1 cellular context compared by ENCODE assay signal in the genomic region with DNA sequence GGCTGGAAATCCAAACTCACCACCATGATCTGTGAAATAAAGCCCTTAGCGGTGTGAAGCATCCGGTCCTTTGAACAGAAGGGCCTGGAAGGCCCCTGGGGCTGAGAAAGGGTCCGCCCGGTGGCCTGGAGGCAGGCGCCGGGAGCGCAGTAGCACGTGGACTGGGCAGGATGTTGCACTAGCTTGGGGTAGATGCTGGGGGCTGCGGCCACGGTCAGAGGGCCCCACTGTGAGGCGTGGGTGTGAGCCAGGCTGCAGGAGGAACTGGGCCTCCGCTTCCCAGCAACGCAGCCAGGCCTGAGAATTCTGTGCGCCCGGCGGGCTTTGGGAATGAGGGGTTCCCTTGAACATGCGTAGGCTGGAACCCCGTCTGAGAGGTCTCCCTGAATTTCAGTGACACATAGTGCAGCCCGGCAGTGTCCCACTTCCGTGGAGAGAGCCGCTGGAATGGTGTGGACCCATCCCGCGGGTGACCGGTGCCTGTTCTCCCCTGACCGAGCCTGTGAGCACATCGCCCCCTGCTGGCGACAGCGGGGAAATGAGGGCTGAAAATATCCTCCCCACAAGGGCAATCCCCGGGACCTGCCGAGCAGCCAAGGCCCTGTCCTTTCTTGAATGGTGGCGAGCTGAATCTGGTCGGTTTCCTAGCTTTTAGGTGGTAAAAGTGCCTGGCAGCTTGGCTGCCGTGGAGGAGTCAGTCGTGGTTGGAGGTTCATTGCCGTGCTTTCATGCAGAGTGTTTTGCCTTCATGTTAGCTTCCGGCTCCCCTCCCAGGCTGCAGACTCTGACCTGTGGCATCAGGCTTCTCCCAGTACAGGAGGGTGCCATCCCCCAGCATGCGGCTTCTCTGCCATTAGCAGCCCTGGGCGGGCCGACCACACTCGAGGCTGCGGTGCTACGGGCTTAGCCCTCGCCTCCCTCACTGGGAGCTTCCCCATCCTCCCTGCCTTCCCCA.
A peak's percentile ranks its signal among the peaks of the same experiment; 100 is the strongest.
TF ChIP-seq lines count a peak whose summit lies in the region.

No MANE protein-coding gene starts in this region.

TF ChIP-seq in HepG2, 621 proteins besides CTCF, POLR2A, EP300 and RAD21 (continued from another document and continues in another):
- TF ChIP-seq, protein P1, sequence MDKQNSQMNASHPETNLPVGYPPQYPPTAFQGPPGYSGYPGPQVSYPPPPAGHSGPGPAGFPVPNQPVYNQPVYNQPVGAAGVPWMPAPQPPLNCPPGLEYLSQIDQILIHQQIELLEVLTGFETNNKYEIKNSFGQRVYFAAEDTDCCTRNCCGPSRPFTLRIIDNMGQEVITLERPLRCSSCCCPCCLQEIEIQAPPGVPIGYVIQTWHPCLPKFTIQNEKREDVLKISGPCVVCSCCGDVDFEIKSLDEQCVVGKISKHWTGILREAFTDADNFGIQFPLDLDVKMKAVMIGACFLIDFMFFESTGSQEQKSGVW (CRISPR knock-in tag; IDR thresholded peaks at IDR 0.05; ENCODE audit: borderline replicate concordance) = no peak
- TF ChIP-seq ZNF569 (CRISPR knock-in tag; IDR thresholded peaks at IDR 0.05; ENCODE audit: borderline replicate concordance) (no peak), AKAP8 (CRISPR knock-in tag; IDR thresholded peaks at IDR 0.05) (peak; percentile 94), NCOA5 (CRISPR knock-in tag; IDR thresholded peaks at IDR 0.05) (0 out of 2 replicates have a peak, but pooled peaks have one; percentile 45), HNRNPUL1 (IDR thresholded peaks at IDR 0.05; ENCODE audit: low read depth, low read length) (no peak), ASH2L (IDR thresholded peaks at IDR 0.05; ENCODE audit: insufficient read length, low read depth, low read length) (peak; percentile 26), ZNF790 (CRISPR knock-in tag; IDR thresholded peaks at IDR 0.05; ENCODE audit: borderline replicate concordance) (peak; percentile 50; the same call in 1 of the 2 replicates), RBFOX2 (IDR thresholded peaks at IDR 0.05; ENCODE audit: low read depth, low read length) (peak; percentile 65; the same call in 1 of the 2 replicates), DNMT1 (CRISPR knock-in tag; IDR thresholded peaks at IDR 0.05) (peak; percentile 58; the same call in 1 of the 2 replicates), ZNF768 (CRISPR knock-in tag; IDR thresholded peaks at IDR 0.05) (peak; percentile 31; the same call in 1 of the 2 replicates), NONO (IDR thresholded peaks at IDR 0.05) (no peak), NONO (CRISPR knock-in tag; conservative IDR thresholded peaks at IDR 0.05) (0 out of 2 replicates have a peak, but pooled peaks have one; percentile 43), ZNF709 (CRISPR knock-in tag; IDR thresholded peaks at IDR 0.05) (0 out of 2 replicates have a peak, but pooled peaks have one; percentile 36), ESRRA (CRISPR knock-in tag; IDR thresholded peaks at IDR 0.05; ENCODE audit: low read depth) (no peak), ZNF329 (CRISPR knock-in tag; IDR thresholded peaks at IDR 0.05; ENCODE audit: low read depth) (0 out of 2 replicates have a peak, but pooled peaks have one; percentile 62), MEF2D (CRISPR knock-in tag; IDR thresholded peaks at IDR 0.05) (peak; percentile 29; the same call in 1 of the 2 replicates), ZNF629 (CRISPR knock-in tag; conservative IDR thresholded peaks at IDR 0.05) (peak; percentile 38; the same call in 1 of the 2 replicates), AGO1 (IDR thresholded peaks at IDR 0.05; ENCODE audit: low read depth, low read length, poor library complexity, severe bottlenecking) (peak; percentile 26), ZFP36L1 (CRISPR knock-in tag; IDR thresholded peaks at IDR 0.05) (no peak), ZIK1 (CRISPR knock-in tag; IDR thresholded peaks at IDR 0.05; ENCODE audit: borderline replicate concordance, low read depth) (no peak), ZNF607 (CRISPR knock-in tag; IDR thresholded peaks at IDR 0.05; ENCODE audit: borderline replicate concordance) (peak; percentile 73; the same call in 1 of the 2 replicates), ZNF101 (CRISPR knock-in tag; IDR thresholded peaks at IDR 0.05; ENCODE audit: borderline replicate concordance, low read depth) (no peak), ZNF350 (CRISPR knock-in tag; IDR thresholded peaks at IDR 0.05; ENCODE audit: borderline replicate concordance, low read depth) (peak; percentile 69; the same call in 1 of the 2 replicates), KDM2A (CRISPR knock-in tag; IDR thresholded peaks at IDR 0.05; ENCODE audit: borderline replicate concordance, low read depth) (peak; percentile 74; the same call in 1 of the 2 replicates), NFATC3 (CRISPR knock-in tag; IDR thresholded peaks at IDR 0.05) (0 out of 2 replicates have a peak, but pooled peaks have one; percentile 19), ARNT (IDR thresholded peaks at IDR 0.05) (no peak), ISX (CRISPR knock-in tag; conservative IDR thresholded peaks at IDR 0.05) (no peak), DPF2 (CRISPR knock-in tag; IDR thresholded peaks at IDR 0.05; ENCODE audit: borderline replicate concordance, low read depth) (no peak)
- TF ChIP-seq, protein P2, sequence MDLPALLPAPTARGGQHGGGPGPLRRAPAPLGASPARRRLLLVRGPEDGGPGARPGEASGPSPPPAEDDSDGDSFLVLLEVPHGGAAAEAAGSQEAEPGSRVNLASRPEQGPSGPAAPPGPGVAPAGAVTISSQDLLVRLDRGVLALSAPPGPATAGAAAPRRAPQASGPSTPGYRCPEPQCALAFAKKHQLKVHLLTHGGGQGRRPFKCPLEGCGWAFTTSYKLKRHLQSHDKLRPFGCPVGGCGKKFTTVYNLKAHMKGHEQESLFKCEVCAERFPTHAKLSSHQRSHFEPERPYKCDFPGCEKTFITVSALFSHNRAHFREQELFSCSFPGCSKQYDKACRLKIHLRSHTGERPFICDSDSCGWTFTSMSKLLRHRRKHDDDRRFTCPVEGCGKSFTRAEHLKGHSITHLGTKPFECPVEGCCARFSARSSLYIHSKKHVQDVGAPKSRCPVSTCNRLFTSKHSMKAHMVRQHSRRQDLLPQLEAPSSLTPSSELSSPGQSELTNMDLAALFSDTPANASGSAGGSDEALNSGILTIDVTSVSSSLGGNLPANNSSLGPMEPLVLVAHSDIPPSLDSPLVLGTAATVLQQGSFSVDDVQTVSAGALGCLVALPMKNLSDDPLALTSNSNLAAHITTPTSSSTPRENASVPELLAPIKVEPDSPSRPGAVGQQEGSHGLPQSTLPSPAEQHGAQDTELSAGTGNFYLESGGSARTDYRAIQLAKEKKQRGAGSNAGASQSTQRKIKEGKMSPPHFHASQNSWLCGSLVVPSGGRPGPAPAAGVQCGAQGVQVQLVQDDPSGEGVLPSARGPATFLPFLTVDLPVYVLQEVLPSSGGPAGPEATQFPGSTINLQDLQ (CRISPR knock-in tag; IDR thresholded peaks at IDR 0.05) = no peak
- TF ChIP-seq, protein P3, sequence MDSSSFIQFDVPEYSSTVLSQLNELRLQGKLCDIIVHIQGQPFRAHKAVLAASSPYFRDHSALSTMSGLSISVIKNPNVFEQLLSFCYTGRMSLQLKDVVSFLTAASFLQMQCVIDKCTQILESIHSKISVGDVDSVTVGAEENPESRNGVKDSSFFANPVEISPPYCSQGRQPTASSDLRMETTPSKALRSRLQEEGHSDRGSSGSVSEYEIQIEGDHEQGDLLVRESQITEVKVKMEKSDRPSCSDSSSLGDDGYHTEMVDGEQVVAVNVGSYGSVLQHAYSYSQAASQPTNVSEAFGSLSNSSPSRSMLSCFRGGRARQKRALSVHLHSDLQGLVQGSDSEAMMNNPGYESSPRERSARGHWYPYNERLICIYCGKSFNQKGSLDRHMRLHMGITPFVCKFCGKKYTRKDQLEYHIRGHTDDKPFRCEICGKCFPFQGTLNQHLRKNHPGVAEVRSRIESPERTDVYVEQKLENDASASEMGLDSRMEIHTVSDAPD (CRISPR knock-in tag; IDR thresholded peaks at IDR 0.05) = no peak
- TF ChIP-seq, protein P4, sequence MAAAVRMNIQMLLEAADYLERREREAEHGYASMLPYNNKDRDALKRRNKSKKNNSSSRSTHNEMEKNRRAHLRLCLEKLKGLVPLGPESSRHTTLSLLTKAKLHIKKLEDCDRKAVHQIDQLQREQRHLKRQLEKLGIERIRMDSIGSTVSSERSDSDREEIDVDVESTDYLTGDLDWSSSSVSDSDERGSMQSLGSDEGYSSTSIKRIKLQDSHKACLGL (CRISPR knock-in tag; IDR thresholded peaks at IDR 0.05) = no peak
- TF ChIP-seq, protein P5, sequence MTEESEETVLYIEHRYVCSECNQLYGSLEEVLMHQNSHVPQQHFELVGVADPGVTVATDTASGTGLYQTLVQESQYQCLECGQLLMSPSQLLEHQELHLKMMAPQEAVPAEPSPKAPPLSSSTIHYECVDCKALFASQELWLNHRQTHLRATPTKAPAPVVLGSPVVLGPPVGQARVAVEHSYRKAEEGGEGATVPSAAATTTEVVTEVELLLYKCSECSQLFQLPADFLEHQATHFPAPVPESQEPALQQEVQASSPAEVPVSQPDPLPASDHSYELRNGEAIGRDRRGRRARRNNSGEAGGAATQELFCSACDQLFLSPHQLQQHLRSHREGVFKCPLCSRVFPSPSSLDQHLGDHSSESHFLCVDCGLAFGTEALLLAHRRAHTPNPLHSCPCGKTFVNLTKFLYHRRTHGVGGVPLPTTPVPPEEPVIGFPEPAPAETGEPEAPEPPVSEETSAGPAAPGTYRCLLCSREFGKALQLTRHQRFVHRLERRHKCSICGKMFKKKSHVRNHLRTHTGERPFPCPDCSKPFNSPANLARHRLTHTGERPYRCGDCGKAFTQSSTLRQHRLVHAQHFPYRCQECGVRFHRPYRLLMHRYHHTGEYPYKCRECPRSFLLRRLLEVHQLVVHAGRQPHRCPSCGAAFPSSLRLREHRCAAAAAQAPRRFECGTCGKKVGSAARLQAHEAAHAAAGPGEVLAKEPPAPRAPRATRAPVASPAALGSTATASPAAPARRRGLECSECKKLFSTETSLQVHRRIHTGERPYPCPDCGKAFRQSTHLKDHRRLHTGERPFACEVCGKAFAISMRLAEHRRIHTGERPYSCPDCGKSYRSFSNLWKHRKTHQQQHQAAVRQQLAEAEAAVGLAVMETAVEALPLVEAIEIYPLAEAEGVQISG (CRISPR knock-in tag; IDR thresholded peaks at IDR 0.05) = peak; percentile 52
- TF ChIP-seq, protein P6, sequence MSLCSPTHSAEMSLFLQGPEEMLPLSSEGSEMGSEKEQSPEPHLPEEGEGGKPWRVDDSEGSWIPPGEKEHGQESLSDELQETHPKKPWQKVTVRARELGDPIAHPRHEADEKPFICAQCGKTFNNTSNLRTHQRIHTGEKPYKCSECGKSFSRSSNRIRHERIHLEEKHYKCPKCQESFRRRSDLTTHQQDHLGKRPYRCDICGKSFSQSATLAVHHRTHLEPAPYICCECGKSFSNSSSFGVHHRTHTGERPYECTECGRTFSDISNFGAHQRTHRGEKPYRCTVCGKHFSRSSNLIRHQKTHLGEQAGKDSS (CRISPR knock-in tag; IDR thresholded peaks at IDR 0.05; ENCODE audit: borderline replicate concordance, low read depth) = no peak; the same call in none of the 2 replicates
- TF ChIP-seq, protein P7, sequence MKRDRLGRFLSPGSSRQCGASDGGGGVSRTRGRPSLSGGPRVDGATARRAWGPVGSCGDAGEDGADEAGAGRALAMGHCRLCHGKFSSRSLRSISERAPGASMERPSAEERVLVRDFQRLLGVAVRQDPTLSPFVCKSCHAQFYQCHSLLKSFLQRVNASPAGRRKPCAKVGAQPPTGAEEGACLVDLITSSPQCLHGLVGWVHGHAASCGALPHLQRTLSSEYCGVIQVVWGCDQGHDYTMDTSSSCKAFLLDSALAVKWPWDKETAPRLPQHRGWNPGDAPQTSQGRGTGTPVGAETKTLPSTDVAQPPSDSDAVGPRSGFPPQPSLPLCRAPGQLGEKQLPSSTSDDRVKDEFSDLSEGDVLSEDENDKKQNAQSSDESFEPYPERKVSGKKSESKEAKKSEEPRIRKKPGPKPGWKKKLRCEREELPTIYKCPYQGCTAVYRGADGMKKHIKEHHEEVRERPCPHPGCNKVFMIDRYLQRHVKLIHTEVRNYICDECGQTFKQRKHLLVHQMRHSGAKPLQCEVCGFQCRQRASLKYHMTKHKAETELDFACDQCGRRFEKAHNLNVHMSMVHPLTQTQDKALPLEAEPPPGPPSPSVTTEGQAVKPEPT (CRISPR knock-in tag; IDR thresholded peaks at IDR 0.05; ENCODE audit: low read depth) = 0 out of 2 replicates have a peak, but pooled peaks have one; percentile 24
- TF ChIP-seq, protein P8, sequence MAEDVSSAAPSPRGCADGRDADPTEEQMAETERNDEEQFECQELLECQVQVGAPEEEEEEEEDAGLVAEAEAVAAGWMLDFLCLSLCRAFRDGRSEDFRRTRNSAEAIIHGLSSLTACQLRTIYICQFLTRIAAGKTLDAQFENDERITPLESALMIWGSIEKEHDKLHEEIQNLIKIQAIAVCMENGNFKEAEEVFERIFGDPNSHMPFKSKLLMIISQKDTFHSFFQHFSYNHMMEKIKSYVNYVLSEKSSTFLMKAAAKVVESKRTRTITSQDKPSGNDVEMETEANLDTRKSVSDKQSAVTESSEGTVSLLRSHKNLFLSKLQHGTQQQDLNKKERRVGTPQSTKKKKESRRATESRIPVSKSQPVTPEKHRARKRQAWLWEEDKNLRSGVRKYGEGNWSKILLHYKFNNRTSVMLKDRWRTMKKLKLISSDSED (CRISPR knock-in tag; IDR thresholded peaks at IDR 0.05) = no peak
- TF ChIP-seq, protein P9, sequence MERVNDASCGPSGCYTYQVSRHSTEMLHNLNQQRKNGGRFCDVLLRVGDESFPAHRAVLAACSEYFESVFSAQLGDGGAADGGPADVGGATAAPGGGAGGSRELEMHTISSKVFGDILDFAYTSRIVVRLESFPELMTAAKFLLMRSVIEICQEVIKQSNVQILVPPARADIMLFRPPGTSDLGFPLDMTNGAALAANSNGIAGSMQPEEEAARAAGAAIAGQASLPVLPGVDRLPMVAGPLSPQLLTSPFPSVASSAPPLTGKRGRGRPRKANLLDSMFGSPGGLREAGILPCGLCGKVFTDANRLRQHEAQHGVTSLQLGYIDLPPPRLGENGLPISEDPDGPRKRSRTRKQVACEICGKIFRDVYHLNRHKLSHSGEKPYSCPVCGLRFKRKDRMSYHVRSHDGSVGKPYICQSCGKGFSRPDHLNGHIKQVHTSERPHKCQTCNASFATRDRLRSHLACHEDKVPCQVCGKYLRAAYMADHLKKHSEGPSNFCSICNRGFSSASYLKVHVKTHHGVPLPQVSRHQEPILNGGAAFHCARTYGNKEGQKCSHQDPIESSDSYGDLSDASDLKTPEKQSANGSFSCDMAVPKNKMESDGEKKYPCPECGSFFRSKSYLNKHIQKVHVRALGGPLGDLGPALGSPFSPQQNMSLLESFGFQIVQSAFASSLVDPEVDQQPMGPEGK (CRISPR knock-in tag; IDR thresholded peaks at IDR 0.05) = peak; percentile 39; the same call in 1 of the 2 replicates
- TF ChIP-seq, protein P10, sequence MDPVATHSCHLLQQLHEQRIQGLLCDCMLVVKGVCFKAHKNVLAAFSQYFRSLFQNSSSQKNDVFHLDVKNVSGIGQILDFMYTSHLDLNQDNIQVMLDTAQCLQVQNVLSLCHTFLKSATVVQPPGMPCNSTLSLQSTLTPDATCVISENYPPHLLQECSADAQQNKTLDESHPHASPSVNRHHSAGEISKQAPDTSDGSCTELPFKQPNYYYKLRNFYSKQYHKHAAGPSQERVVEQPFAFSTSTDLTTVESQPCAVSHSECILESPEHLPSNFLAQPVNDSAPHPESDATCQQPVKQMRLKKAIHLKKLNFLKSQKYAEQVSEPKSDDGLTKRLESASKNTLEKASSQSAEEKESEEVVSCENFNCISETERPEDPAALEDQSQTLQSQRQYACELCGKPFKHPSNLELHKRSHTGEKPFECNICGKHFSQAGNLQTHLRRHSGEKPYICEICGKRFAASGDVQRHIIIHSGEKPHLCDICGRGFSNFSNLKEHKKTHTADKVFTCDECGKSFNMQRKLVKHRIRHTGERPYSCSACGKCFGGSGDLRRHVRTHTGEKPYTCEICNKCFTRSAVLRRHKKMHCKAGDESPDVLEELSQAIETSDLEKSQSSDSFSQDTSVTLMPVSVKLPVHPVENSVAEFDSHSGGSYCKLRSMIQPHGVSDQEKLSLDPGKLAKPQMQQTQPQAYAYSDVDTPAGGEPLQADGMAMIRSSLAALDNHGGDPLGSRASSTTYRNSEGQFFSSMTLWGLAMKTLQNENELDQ (CRISPR knock-in tag; IDR thresholded peaks at IDR 0.05; ENCODE audit: borderline replicate concordance) = no peak
